ENCODE assay signal across 24 cellular contexts in genomic region chrX:133634416-133634815, GRCh38.
"Had no signal": no experiment of that assay in that cellular context is flagged by ENCODE, and none has a peak within 500 bp of the region (broad histone marks: within the 10 kb centered on the region; RNA-seq: fewer than 3 reads in every experiment).

No MANE protein-coding gene starts in this region.

- H3K4me1 ChIP-seq: prostate gland, spleen, upper lobe of left lung, vagina had no signal

- ATAC-seq: mucosa of descending colon; naive thymus-derived CD4-positive, alpha-beta T cell; natural killer cell treated with Interleukin-12 subunit alpha and Interleukin-12 subunit beta and Interleukin-15 and Interleukin-18, amount 100 ng/mL, for 72 hours; right cardiac atrium; sciatic nerve; stimulated activated effector memory CD8-positive, alpha-beta T cell treated with anti-CD3 and anti-CD28 coated beads, Interleukin-12 subunit alpha, Interleukin-12 subunit beta, amount 100 ng/mL, for 72 hours; stimulated activated naive CD8-positive, alpha-beta T cell treated with anti-CD3 and anti-CD28 coated beads, Interleukin-15, amount 100 ng/mL, for 72 hours had no signal

- H3K4me3 Mint-ChIP-seq: immature natural killer cell; naive thymus-derived CD4-positive, alpha-beta T cell; natural killer cell treated with Interleukin-12 subunit alpha and Interleukin-12 subunit beta and Interleukin-15 and Interleukin-18, amount 100 ng/mL, for 72 hours; stimulated activated effector memory CD8-positive, alpha-beta T cell treated with anti-CD3 and anti-CD28 coated beads, Interleukin-12 subunit alpha, Interleukin-12 subunit beta, amount 100 ng/mL, for 72 hours; stimulated activated naive CD8-positive, alpha-beta T cell treated with anti-CD3 and anti-CD28 coated beads, Interleukin-15, amount 100 ng/mL, for 72 hours had no signal

- H3K4me3 ChIP-seq: left ventricle myocardium inferior, lung, mucosa of descending colon, ovary, prostate gland, skin epidermis, spleen, tibial nerve, upper lobe of left lung, vagina had no signal

- H3K9me3 ChIP-seq: left ventricle myocardium inferior, mucosa of descending colon, ovary, prostate gland, spleen, tibial nerve, upper lobe of left lung, vagina had no signal

- H3K27me3 Mint-ChIP-seq: naive thymus-derived CD4-positive, alpha-beta T cell; stimulated activated naive CD8-positive, alpha-beta T cell treated with anti-CD3 and anti-CD28 coated beads, Interleukin-15, amount 100 ng/mL, for 72 hours had no signal

- H3K27ac ChIP-seq: left ventricle myocardium inferior, ovary, prostate gland, skin epidermis, spleen, tibial nerve, upper lobe of left lung, vagina had no signal

- H3K27ac Mint-ChIP-seq: immature natural killer cell; naive thymus-derived CD4-positive, alpha-beta T cell; natural killer cell treated with Interleukin-12 subunit alpha and Interleukin-12 subunit beta and Interleukin-15 and Interleukin-18, amount 100 ng/mL, for 72 hours; stimulated activated effector memory CD8-positive, alpha-beta T cell treated with anti-CD3 and anti-CD28 coated beads, Interleukin-12 subunit alpha, Interleukin-12 subunit beta, amount 100 ng/mL, for 72 hours; stimulated activated naive CD8-positive, alpha-beta T cell treated with anti-CD3 and anti-CD28 coated beads, Interleukin-15, amount 100 ng/mL, for 72 hours had no signal

- H3K27me3 ChIP-seq: ovary, upper lobe of left lung, vagina had no signal

- H3K36me3 ChIP-seq: left ventricle myocardium inferior, ovary, prostate gland, spleen, tibial nerve, upper lobe of left lung, vagina had no signal

- H3K36me3 Mint-ChIP-seq: immature natural killer cell; naive thymus-derived CD4-positive, alpha-beta T cell; natural killer cell treated with Interleukin-12 subunit alpha and Interleukin-12 subunit beta and Interleukin-15 and Interleukin-18, amount 100 ng/mL, for 72 hours; stimulated activated effector memory CD8-positive, alpha-beta T cell treated with anti-CD3 and anti-CD28 coated beads, Interleukin-12 subunit alpha, Interleukin-12 subunit beta, amount 100 ng/mL, for 72 hours had no signal

- H3K4me1 Mint-ChIP-seq: immature natural killer cell; naive thymus-derived CD4-positive, alpha-beta T cell; stimulated activated effector memory CD8-positive, alpha-beta T cell treated with anti-CD3 and anti-CD28 coated beads, Interleukin-12 subunit alpha, Interleukin-12 subunit beta, amount 100 ng/mL, for 72 hours; stimulated activated naive CD8-positive, alpha-beta T cell treated with anti-CD3 and anti-CD28 coated beads, Interleukin-15, amount 100 ng/mL, for 72 hours had no signal

- DNase-seq: hypothalamus; immature natural killer cell; left ventricle myocardium inferior; mesendoderm; midbrain; mucosa of descending colon; naive thymus-derived CD4-positive, alpha-beta T cell; ovary; retina; right cardiac atrium; spleen; stimulated activated CD4-positive, alpha-beta T cell treated with anti-CD3 and anti-CD28 coated beads, Interleukin-4, amount 100 ng/mL, for 24 hours; stimulated activated naive CD4-positive, alpha-beta T cell treated with Interleukin-2 at 50 U/mL for 16 hours; stimulated activated naive CD8-positive, alpha-beta T cell treated with anti-CD3 and anti-CD28 coated beads, Interleukin-15, amount 100 ng/mL, for 72 hours; substantia nigra; upper lobe of left lung had no signal

- H3K9me3 Mint-ChIP-seq: immature natural killer cell; naive thymus-derived CD4-positive, alpha-beta T cell; natural killer cell treated with Interleukin-12 subunit alpha and Interleukin-12 subunit beta and Interleukin-15 and Interleukin-18, amount 100 ng/mL, for 72 hours; stimulated activated effector memory CD8-positive, alpha-beta T cell treated with anti-CD3 and anti-CD28 coated beads, Interleukin-12 subunit alpha, Interleukin-12 subunit beta, amount 100 ng/mL, for 72 hours; stimulated activated naive CD8-positive, alpha-beta T cell treated with anti-CD3 and anti-CD28 coated beads, Interleukin-15, amount 100 ng/mL, for 72 hours had no signal
